22 cellular contexts compared by ENCODE assay signal in genomic region chr15:31970007-31970406, GRCh38.
DNase-seq lines count a peak whose midpoint lies in the region; ATAC-seq, FAIRE-seq and TF ChIP-seq lines count a peak whose summit lies in the region.
"Had no signal": no experiment of that assay in that cellular context is flagged by ENCODE, and none has a peak within 500 bp of the region (broad histone marks: within the 10 kb centered on the region; RNA-seq: fewer than 3 reads in every experiment).

No MANE protein-coding gene starts in this region.

- TF ChIP-seq CTCF in right lobe of liver (IDR thresholded peaks at IDR 0.05) (no peak), HepG2 (CRISPR knock-in tag; IDR thresholded peaks at IDR 0.05) (no peak), psoas muscle (IDR thresholded peaks at IDR 0.05) (no peak), GM10248 (IDR thresholded peaks at IDR 0.05; ENCODE audit: control extremely low read depth, extremely low read depth, low read depth, missing control alignments) (no peak)

- H3K4me3 ChIP-seq in right lobe of liver = no peak overlapping the region
- no peak overlapping the region for H3K4me3 ChIP-seq in HepG2 (replicated peaks in 1 of 3; ENCODE audit: insufficient read depth in 1 of 3, low read depth in 2 of 3, low read length in 3 of 3)
- H3K4me3 ChIP-seq in neuronal stem cell (ENCODE audit: low read length in 2 of 2) = no peak overlapping the region
- H3K4me3 ChIP-seq in psoas muscle = no peak overlapping the region
- H3K4me3 ChIP-seq: GM23338 had no signal

- H3K14ac ChIP-seq in neuronal stem cell (ENCODE audit: low read length) = no peak overlapping the region

- H4K20me1 ChIP-seq in HepG2 (ENCODE audit: insufficient read depth, low read length) = no peaks in the 10 kb centered on the region

- H3K4me1 ChIP-seq in right lobe of liver = peaks cover 0 to under 1% (median 0%) of the 10 kb centered on the region in 4 donors
- no peaks in the 10 kb centered on the region for H3K4me1 ChIP-seq in HepG2 (ENCODE audit: insufficient read depth, low read length)
- peaks cover 0 to 2% of the 10 kb centered on the region in 2 donors for H3K4me1 ChIP-seq in neuronal stem cell (ENCODE audit: control insufficient read depth in 2 of 2, insufficient read depth in 1 of 2, low read depth in 1 of 2, low read length in 2 of 2)
- H3K4me1 ChIP-seq in psoas muscle = peaks cover under 1% of the 10 kb centered on the region

- in situ Hi-C loops in HepG2 (cut with HindIII; ENCODE audit: extremely low pct_ligation_motif_present, low pct_unique_long_range_greater_than_20kb) = no loop called here

- TF ChIP-seq RAD21 in HepG2 (CRISPR knock-in tag; IDR thresholded peaks at IDR 0.05) = no peak

- H3K36me3 ChIP-seq in right lobe of liver (no peaks in the 10 kb centered on the region), HepG2 (replicated peaks in 1 of 2; ENCODE audit: control insufficient read depth in 1 of 2, insufficient read depth in 2 of 2, low read length in 2 of 2) (no peaks in the 10 kb centered on the region), neuronal stem cell (replicated peaks in 1 of 2; ENCODE audit: control insufficient read depth in 2 of 2, insufficient read depth in 2 of 2, low read length in 2 of 2) (no peaks in the 10 kb centered on the region), psoas muscle (ENCODE audit: insufficient read depth in 1 of 2, low read depth in 1 of 2) (no peaks in the 10 kb centered on the region)

- no peaks in the 10 kb centered on the region for H3K9me3 ChIP-seq in right lobe of liver
- no peaks in the 10 kb centered on the region for H3K9me3 ChIP-seq in HepG2 (ENCODE audit: low read length)
- no peaks in the 10 kb centered on the region for H3K9me3 ChIP-seq in neuronal stem cell (replicated peaks in 1 of 2; ENCODE audit: control insufficient read depth in 2 of 2, insufficient read depth in 1 of 2, low read depth in 1 of 2, low read length in 2 of 2)
- H3K9me3 ChIP-seq in psoas muscle = no peaks in the 10 kb centered on the region

- no peak for FAIRE-seq in HepG2 (lab: Jason Lieb, UNC)
- FAIRE-seq: GM12891, GM19239, H54 had no signal

- no peak overlapping the region for H2BK12ac ChIP-seq in neuronal stem cell (ENCODE audit: low read length)

- WGBS in right lobe of liver (ENCODE audit: insufficient coverage, low coverage, low lambda C conversion rate, missing lambda C conversion rate) = 43% methylated on average over 3 of the region's 4 CpGs
- WGBS in HepG2 (ENCODE audit: low lambda C conversion rate) = no CpG with 5 or more reads among the region's 4 CpGs
- no CpG with 5 or more reads among the region's 4 CpGs for WGBS in neuronal stem cell (ENCODE audit: extremely low coverage in 2 of 2, insufficient read length in 2 of 2, insufficient replicate concordance in 1 of 2), 2 donors
- WGBS in psoas muscle, 3 donors = 49 to 56% (median 54%) methylated on average over 4 of the region's 4 CpGs

- intact Hi-C loops in right lobe of liver (cut with DNase I) = no loop called here
- intact Hi-C loops in HepG2 (cut with micrococcal nuclease; ENCODE audit: unreplicated experiment) = no loop called here
- intact Hi-C loops in left colon (cut with DNase I, micrococcal nuclease) = no loop called here
- intact Hi-C loops in psoas muscle (cut with DNase I) = loop anchor here (10.0 kb wide), 1 partner anchor 325 kb away; no protein-coding TSS in a partner anchor

- no peaks in the 10 kb centered on the region for H3K79me1 ChIP-seq in neuronal stem cell (ENCODE audit: low read depth, low read length)

- H2AFZ ChIP-seq in HepG2 (ENCODE audit: low read length) = no peak overlapping the region
- H2AFZ ChIP-seq in neuronal stem cell (ENCODE audit: low read length) = no peak overlapping the region
- H2AFZ ChIP-seq: GM23338 had no signal

- no peak overlapping the region for H2BK120ac ChIP-seq in neuronal stem cell (ENCODE audit: low read depth, low read length)

- H3K4ac ChIP-seq in neuronal stem cell (ENCODE audit: low read length) = no peak overlapping the region

- peaks cover 0 to 4% of the 10 kb centered on the region in 2 donors for H3K27me3 ChIP-seq in right lobe of liver
- peaks cover 0 to 2% of the 10 kb centered on the region in 2 experiments; a peak in 1 of 5 replicates for H3K27me3 ChIP-seq in HepG2 (ENCODE audit: control insufficient read depth in 1 of 2, insufficient read depth in 2 of 2, low read length in 2 of 2)
- peaks cover 0 to 3% (median 0%) of the 10 kb centered on the region in 3 experiments for H3K27me3 ChIP-seq in neuronal stem cell (ENCODE audit: control insufficient read depth in 3 of 3, insufficient read depth in 3 of 3, low read depth in 1 of 3, low read length in 3 of 3)
- peaks cover 0 to 2% (median 0%) of the 10 kb centered on the region in 3 donors for H3K27me3 ChIP-seq in psoas muscle (ENCODE audit: insufficient read depth in 3 of 3, low read length in 2 of 3)

- peak; percentile 27 to 86 (median 42) for ATAC-seq in right lobe of liver
- ATAC-seq in HepG2 = no peak
- peak; percentile 73 for ATAC-seq in left colon
- ATAC-seq in psoas muscle = no peak
- no peak for ATAC-seq in HG03520 (IDR thresholded peaks at IDR 0.05; ENCODE audit: unreplicated experiment)
- ATAC-seq: GM23338, HCT116 had no signal

- POLR2A ChIA-PET in HepG2 (lab: Yijun Ruan, JAX) (no interaction called here), GM10248 (lab: Yijun Ruan, JAX) (no interaction called here)

- H4K8ac ChIP-seq in neuronal stem cell (ENCODE audit: low read depth, low read length) = no peak overlapping the region

- H2BK15ac ChIP-seq in neuronal stem cell (ENCODE audit: low read length) = no peak overlapping the region

- H2BK5ac ChIP-seq in neuronal stem cell (ENCODE audit: low read length) = no peak overlapping the region

- no peak overlapping the region for H3K23ac ChIP-seq in neuronal stem cell (ENCODE audit: low read depth, low read length, poor library complexity)

- no peak overlapping the region for H4K91ac ChIP-seq in neuronal stem cell (ENCODE audit: low read depth, low read length, poor library complexity)

- H3K9ac ChIP-seq in HepG2 (ENCODE audit: insufficient read depth, low read depth, low read length) = no peak overlapping the region
- H3K9ac ChIP-seq in neuronal stem cell (ENCODE audit: low read depth, low read length, poor library complexity) = peak overlapping the region; percentile 2

- no TSS peak for BruUV-seq in HepG2 (replicated peaks; lab: Mats Ljungman, UMichigan)

- peak overlapping the region; percentile 31 for H3K18ac ChIP-seq in neuronal stem cell (ENCODE audit: low read length)

- H3K27ac ChIP-seq in right lobe of liver (no peak overlapping the region), HepG2 (ENCODE audit: extremely low read length, insufficient read depth, low read length) (no peak overlapping the region), neuronal stem cell (replicated peaks; ENCODE audit: low read length) (no peak overlapping the region), psoas muscle (no peak overlapping the region)

- DNase-seq in right lobe of liver = peak in 1 of 3 donors; percentile 59
- DNase-seq in HepG2 (ENCODE audit: low spot score) = no peak
- peak in 1 of 2 donors; percentile 19 for DNase-seq in left colon
- no peak for DNase-seq in neuronal stem cell (ENCODE audit: low spot score)
- no peak for DNase-seq in psoas muscle
- DNase-seq in GM10248 (ENCODE audit: extremely low spot score) = no peak
- DNase-seq: 8988T; C1 segment of cervical spinal cord; CD4-positive, CD25-positive, alpha-beta regulatory T cell; CD8-positive, alpha-beta memory T cell; COR-L47; DMS 273 treated with DMSO at 0.1 percent for 48 hours; DMS53; DND-41; EL; HFFc6 had no signal

- TF ChIP-seq EP300 in HepG2 (IDR thresholded peaks at IDR 0.05; ENCODE audit: low read depth in 2 of 2, low read length in 2 of 2) = no peak
- TF ChIP-seq EP300 in HepG2 (CRISPR knock-in tag; IDR thresholded peaks at IDR 0.05; ENCODE audit: borderline replicate concordance) = no peak

- CTCF ChIA-PET in HepG2 (lab: Yijun Ruan, JAX; ENCODE audit: low intra/inter-chr PET ratio, low total read pairs) = no interaction called here
- CTCF ChIA-PET in GM10248 (lab: Yijun Ruan, JAX) = no interaction called here

- no peak overlapping the region for H3K4me2 ChIP-seq in HepG2 (ENCODE audit: low read depth, low read length)
- H3K4me2 ChIP-seq in neuronal stem cell (ENCODE audit: insufficient read depth, low read length, poor library complexity, severe bottlenecking) = no peak overlapping the region
- H3K4me2 ChIP-seq: GM23338 had no signal

- no peak overlapping the region for H2AK5ac ChIP-seq in neuronal stem cell (ENCODE audit: low read depth, low read length)

- TF ChIP-seq POLR2A in right lobe of liver (IDR thresholded peaks at IDR 0.05) (no peak), HepG2 (IDR thresholded peaks at IDR 0.05; ENCODE audit: insufficient read depth in 1 of 2, low read depth in 2 of 2, low read length in 2 of 2) (no peak)

- no peaks in the 10 kb centered on the region for H3K79me2 ChIP-seq in HepG2 (ENCODE audit: insufficient read depth, low read length)

TF ChIP-seq in HepG2, 621 proteins besides CTCF, POLR2A, EP300 and RAD21 (continues in another document):
- no peak for TF ChIP-seq AKAP8 (CRISPR knock-in tag; IDR thresholded peaks at IDR 0.05)
- no peak for TF ChIP-seq ZNF275 (CRISPR knock-in tag; IDR thresholded peaks at IDR 0.05; ENCODE audit: borderline replicate concordance)
- TF ChIP-seq ZZZ3 (CRISPR knock-in tag; IDR thresholded peaks at IDR 0.05; ENCODE audit: borderline replicate concordance) = no peak
- TF ChIP-seq ZNF619 (CRISPR knock-in tag; IDR thresholded peaks at IDR 0.05) = no peak
- TF ChIP-seq TSC22D2 (CRISPR knock-in tag; IDR thresholded peaks at IDR 0.05; ENCODE audit: borderline replicate concordance) = no peak
- TF ChIP-seq ZKSCAN8 (CRISPR knock-in tag; IDR thresholded peaks at IDR 0.05; ENCODE audit: borderline replicate concordance) = no peak
- no peak for TF ChIP-seq SPEN (CRISPR knock-in tag; IDR thresholded peaks at IDR 0.05; ENCODE audit: low read depth)
- TF ChIP-seq GZF1 (CRISPR knock-in tag; IDR thresholded peaks at IDR 0.05) = no peak
- no peak for TF ChIP-seq ZNF761 (CRISPR knock-in tag; conservative IDR thresholded peaks at IDR 0.05)
- no peak for TF ChIP-seq FOXP1 (IDR thresholded peaks at IDR 0.05)
- TF ChIP-seq FOXP1 (CRISPR knock-in tag; IDR thresholded peaks at IDR 0.05) = no peak
- TF ChIP-seq TARDBP (CRISPR knock-in tag; IDR thresholded peaks at IDR 0.05) = no peak

Comparison
In these comparisons a context has a peak if more than half of its experiments do, and no peak if none do; other contexts are left out.
1. ATAC-seq: peak in right lobe of liver (4 of 4) and left colon (single experiment); none in HepG2 (single experiment), psoas muscle (0 of 4) and HG03520 (single experiment).
2. intact Hi-C loops: an anchor here in psoas muscle (10.0 kb wide); none called in right lobe of liver, HepG2 and left colon.